Comparison of ENCODE assay signal across 1 cellular context in the genomic region with DNA sequence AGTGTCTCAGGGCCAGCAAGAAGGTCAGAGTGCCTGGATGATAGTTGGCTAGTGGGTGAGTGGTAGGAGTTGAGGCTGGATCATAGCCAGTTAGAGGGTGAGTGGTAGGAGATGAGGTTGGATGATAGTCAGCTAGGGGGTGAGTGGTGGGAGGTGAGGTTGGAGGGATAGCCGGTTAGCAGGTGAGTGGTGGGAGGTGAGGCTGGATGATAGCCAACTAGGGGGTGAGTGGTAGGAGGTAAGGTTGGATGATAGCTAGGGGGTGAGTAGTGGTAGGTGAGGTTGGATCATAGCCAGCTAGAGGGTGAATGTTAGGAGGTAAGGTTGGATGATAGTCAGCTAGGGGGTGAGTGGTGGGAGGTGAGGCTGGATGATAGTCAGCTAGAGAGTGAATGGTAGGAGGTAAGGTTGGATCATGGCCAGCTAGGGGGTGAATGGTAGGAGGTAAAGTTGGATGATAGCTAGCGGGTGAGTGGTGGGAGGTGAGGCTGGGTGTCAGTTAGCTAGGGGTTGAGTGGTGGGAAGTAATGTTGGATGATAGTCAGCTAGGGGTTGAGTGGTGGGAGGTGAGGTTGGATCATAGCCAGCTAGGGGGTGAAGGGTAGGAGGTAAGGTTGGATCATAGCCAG.
A peak's percentile ranks its signal among the peaks of the same experiment; 100 is the strongest.
TF ChIP-seq lines count a peak whose summit lies in the region.

No MANE protein-coding gene starts in this region.

TF ChIP-seq in HEK293, 187 proteins besides CTCF, POLR2A, EP300 and RAD21 (continued from another document):
- TF ChIP-seq ZNF518A (tag by site-specific recombination; conservative IDR thresholded peaks at IDR 0.05; ENCODE audit: low read depth) (no peak), GLI4 (tag by site-specific recombination; IDR thresholded peaks at IDR 0.05) (no peak), ZSCAN4 (tag by site-specific recombination; IDR thresholded peaks at IDR 0.05) (no peak), ZIC2 (tag by site-specific recombination; IDR thresholded peaks at IDR 0.05) (no peak), TRIM28 (IDR thresholded peaks at IDR 0.05; ENCODE audit: borderline replicate concordance, low read length) (no peak), ZNF140 (tag by site-specific recombination; IDR thresholded peaks at IDR 0.05) (no peak), GLIS1 (tag by site-specific recombination; IDR thresholded peaks at IDR 0.05) (peak; percentile 96)
- TF ChIP-seq, protein P1, sequence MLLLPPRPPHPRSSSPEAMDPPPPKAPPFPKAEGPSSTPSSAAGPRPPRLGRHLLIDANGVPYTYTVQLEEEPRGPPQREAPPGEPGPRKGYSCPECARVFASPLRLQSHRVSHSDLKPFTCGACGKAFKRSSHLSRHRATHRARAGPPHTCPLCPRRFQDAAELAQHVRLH (tag by site-specific recombination; IDR thresholded peaks at IDR 0.05) = no peak
- TF ChIP-seq, protein P2, sequence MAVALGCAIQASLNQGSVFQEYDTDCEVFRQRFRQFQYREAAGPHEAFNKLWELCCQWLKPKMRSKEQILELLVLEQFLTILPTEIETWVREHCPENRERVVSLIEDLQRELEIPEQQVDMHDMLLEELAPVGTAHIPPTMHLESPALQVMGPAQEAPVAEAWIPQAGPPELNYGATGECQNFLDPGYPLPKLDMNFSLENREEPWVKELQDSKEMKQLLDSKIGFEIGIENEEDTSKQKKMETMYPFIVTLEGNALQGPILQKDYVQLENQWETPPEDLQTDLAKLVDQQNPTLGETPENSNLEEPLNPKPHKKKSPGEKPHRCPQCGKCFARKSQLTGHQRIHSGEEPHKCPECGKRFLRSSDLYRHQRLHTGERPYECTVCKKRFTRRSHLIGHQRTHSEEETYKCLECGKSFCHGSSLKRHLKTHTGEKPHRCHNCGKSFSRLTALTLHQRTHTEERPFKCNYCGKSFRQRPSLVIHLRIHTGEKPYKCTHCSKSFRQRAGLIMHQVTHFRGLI (tag by site-specific recombination; IDR thresholded peaks at IDR 0.05) = no peak
